Comparison of ENCODE assay signal across 19 cellular contexts in genomic region chr14:101332281-101332680, GRCh38.
DNase-seq lines count a peak whose midpoint lies in the region; ATAC-seq and TF ChIP-seq lines count a peak whose summit lies in the region.
"Had no signal": no experiment of that assay in that cellular context is flagged by ENCODE, and none has a peak within 500 bp of the region (broad histone marks: within the 10 kb centered on the region; RNA-seq: fewer than 3 reads in every experiment).

No MANE protein-coding gene starts in this region.

- no peaks in the 10 kb centered on the region for H4K20me1 ChIP-seq in neural progenitor cell (ENCODE audit: low read depth)
- H4K20me1 ChIP-seq: BLaER1 had no signal

- H3K27ac Mint-ChIP-seq in Caco-2 (ENCODE audit: unreplicated experiment) (peak overlapping the region; percentile 74), neural progenitor cell (no peak overlapping the region), endodermal cell (no peak overlapping the region)
- H3K27ac Mint-ChIP-seq: CD14-positive monocyte; CD4-positive, alpha-beta memory T cell; CD4-positive, CD25-positive, alpha-beta regulatory T cell; CD8-positive, alpha-beta memory T cell had no signal

- ATAC-seq in HG03442 (IDR thresholded peaks at IDR 0.05; ENCODE audit: unreplicated experiment): no peak
- ATAC-seq: GM12878 had no signal

- H2AFZ ChIP-seq in neural progenitor cell (replicated peaks): no peak overlapping the region

- DNase-seq in Caco-2 (no peak), esophagus muscularis mucosa (ENCODE audit: extremely low spot score) (peak; percentile 91), neural progenitor cell (ENCODE audit: low spot score) (no peak), endodermal cell (no peak)
- DNase-seq: 8988T; ACHN; BE2C; C1 segment of cervical spinal cord; Calu3; CD4-positive, alpha-beta memory T cell; CD4-positive, CD25-positive, alpha-beta regulatory T cell; CD8-positive, alpha-beta memory T cell; COR-L47; DMS79 treated with DMSO at 0.1 percent for 48 hours; GF-D8 had no signal

- intact Hi-C loops in Caco-2 (cut with micrococcal nuclease; ENCODE audit: unreplicated experiment) (no loop called here), esophagus muscularis mucosa (cut with DNase I) (no loop called here)

- POLR2A ChIA-PET in Caco-2 (lab: Charles Lee): no interaction called here

- H3K9me3 ChIP-seq in Caco-2: 0 out of 2 replicates have a peak, but pooled peaks cover 4% of the 10 kb centered on the region
- H3K9me3 ChIP-seq in esophagus muscularis mucosa: no peaks in the 10 kb centered on the region
- no peaks in the 10 kb centered on the region for H3K9me3 ChIP-seq in neural progenitor cell (ENCODE audit: low read depth)
- no peaks in the 10 kb centered on the region for H3K9me3 ChIP-seq in endodermal cell (ENCODE audit: control insufficient read depth, low read length)
- H3K9me3 ChIP-seq: BE2C, BLaER1 had no signal

- H3K9ac ChIP-seq in neural progenitor cell (no peak overlapping the region), endodermal cell (ENCODE audit: extremely low read depth, low read length, poor library complexity, severe bottlenecking) (no peak overlapping the region)
- H3K9ac ChIP-seq: BLaER1 had no signal

- no peak for TF ChIP-seq POLR2A in esophagus muscularis mucosa (IDR thresholded peaks at IDR 0.05; ENCODE audit: low read depth)

- no peaks in the 10 kb centered on the region for H3K79me2 ChIP-seq in neural progenitor cell (ENCODE audit: low read depth)

- TF ChIP-seq CTCF in Caco-2 (IDR thresholded peaks at IDR 0.05; ENCODE audit: insufficient read depth in 1 of 2, low read depth in 1 of 2, low read length in 1 of 2, severe bottlenecking in 1 of 2, unreplicated experiment in 1 of 2): no peak
- no peak for TF ChIP-seq CTCF in esophagus muscularis mucosa (IDR thresholded peaks at IDR 0.05)
- no peak for TF ChIP-seq CTCF in neural progenitor cell (IDR thresholded peaks at IDR 0.05)
- TF ChIP-seq CTCF in endodermal cell (conservative IDR thresholded peaks at IDR 0.05): no peak

- CTCF ChIA-PET in Caco-2 (lab: Charles Lee): no interaction called here

- no peak overlapping the region for H3K4me3 ChIP-seq in Caco-2 (ENCODE audit: low read depth, low read length)
- H3K4me3 ChIP-seq in esophagus muscularis mucosa: no peak overlapping the region
- no peak overlapping the region for H3K4me3 ChIP-seq in neural progenitor cell
- H3K4me3 ChIP-seq in endodermal cell (ENCODE audit: low read length): no peak overlapping the region
- H3K4me3 ChIP-seq: BLaER1, GM12878 had no signal

- no TSS peak for BruUV-seq in Caco-2 (replicated peaks; lab: Mats Ljungman, UMichigan)

- H3K27ac ChIP-seq in esophagus muscularis mucosa (replicated peaks in 1 of 4) (no peak overlapping the region), neural progenitor cell (no peak overlapping the region), endodermal cell (ENCODE audit: low read depth, low read length) (no peak overlapping the region)
- H3K27ac ChIP-seq: BLaER1 had no signal

- no peaks in the 10 kb centered on the region for H3K27me3 ChIP-seq in Caco-2 (replicated peaks; ENCODE audit: control insufficient read depth, insufficient read depth, low read length)
- peaks cover 0 to 16% (median 0%) of the 10 kb centered on the region in 4 donors for H3K27me3 ChIP-seq in esophagus muscularis mucosa
- peaks cover under 1% of the 10 kb centered on the region for H3K27me3 ChIP-seq in neural progenitor cell
- H3K27me3 ChIP-seq in endodermal cell (ENCODE audit: control insufficient read depth, insufficient read depth, low read length, poor library complexity, severe bottlenecking): no peaks in the 10 kb centered on the region
- H3K27me3 ChIP-seq: BLaER1 had no signal

- H3K27me3 Mint-ChIP-seq in Caco-2 (ENCODE audit: insufficient read depth, unreplicated experiment) (no peaks in the 10 kb centered on the region), neural progenitor cell (ENCODE audit: insufficient read depth, low read depth) (peaks cover 38% of the 10 kb centered on the region), endodermal cell (ENCODE audit: insufficient read depth) (peaks cover 3% of the 10 kb centered on the region)
- H3K27me3 Mint-ChIP-seq: CD4-positive, CD25-positive, alpha-beta regulatory T cell had no signal

- H3K36me3 Mint-ChIP-seq in Caco-2 (ENCODE audit: insufficient read depth, unreplicated experiment): peaks cover 5% of the 10 kb centered on the region
- H3K36me3 Mint-ChIP-seq in neural progenitor cell: no peaks in the 10 kb centered on the region
- no peaks in the 10 kb centered on the region for H3K36me3 Mint-ChIP-seq in endodermal cell (ENCODE audit: low read depth)
- H3K36me3 Mint-ChIP-seq: CD14-positive monocyte; CD4-positive, alpha-beta memory T cell; CD4-positive, CD25-positive, alpha-beta regulatory T cell; CD8-positive, alpha-beta memory T cell had no signal

- peaks cover 19% of the 10 kb centered on the region for H3K4me1 ChIP-seq in Caco-2
- H3K4me1 ChIP-seq in esophagus muscularis mucosa: no peaks in the 10 kb centered on the region
- H3K4me1 ChIP-seq in neural progenitor cell: peaks cover 34% of the 10 kb centered on the region
- peaks cover 8% of the 10 kb centered on the region for H3K4me1 ChIP-seq in endodermal cell (ENCODE audit: control insufficient read depth, insufficient read depth, low read length)
- H3K4me1 ChIP-seq: BE2C, BLaER1 had no signal

- no peak overlapping the region for H3K4me2 ChIP-seq in neural progenitor cell
- H3K4me2 ChIP-seq: BLaER1 had no signal

- no peak overlapping the region for H3K4me3 Mint-ChIP-seq in Caco-2 (ENCODE audit: unreplicated experiment)
- peak overlapping the region; percentile 7 for H3K4me3 Mint-ChIP-seq in neural progenitor cell
- no peak overlapping the region for H3K4me3 Mint-ChIP-seq in endodermal cell
- H3K4me3 Mint-ChIP-seq: CD14-positive monocyte; CD4-positive, alpha-beta memory T cell; CD4-positive, CD25-positive, alpha-beta regulatory T cell; CD8-positive, alpha-beta memory T cell had no signal

- peaks cover 8% of the 10 kb centered on the region for H3K4me1 Mint-ChIP-seq in Caco-2 (ENCODE audit: low read depth, unreplicated experiment)
- H3K4me1 Mint-ChIP-seq in neural progenitor cell: peaks cover 48% of the 10 kb centered on the region
- peaks cover 36% of the 10 kb centered on the region for H3K4me1 Mint-ChIP-seq in endodermal cell
- H3K4me1 Mint-ChIP-seq: CD14-positive monocyte; CD4-positive, alpha-beta memory T cell; CD4-positive, CD25-positive, alpha-beta regulatory T cell; CD8-positive, alpha-beta memory T cell had no signal

- 67% methylated on average over 8 of the region's 8 CpGs for WGBS in esophagus muscularis mucosa
- 92 to 95% methylated on average over 5 to 8 of the region's 8 CpGs for WGBS in endodermal cell (ENCODE audit: insufficient coverage in 1 of 2, insufficient read length in 1 of 2), 2 experiments

- TF ChIP-seq EP300 in esophagus muscularis mucosa (IDR thresholded peaks at IDR 0.05): no peak

- H3K9me3 Mint-ChIP-seq in Caco-2 (ENCODE audit: unreplicated experiment): peaks cover 7% of the 10 kb centered on the region
- H3K9me3 Mint-ChIP-seq in neural progenitor cell: peaks cover 5% of the 10 kb centered on the region
- H3K9me3 Mint-ChIP-seq in endodermal cell: no peaks in the 10 kb centered on the region
- H3K9me3 Mint-ChIP-seq: CD4-positive, alpha-beta memory T cell; CD8-positive, alpha-beta memory T cell had no signal

- H3K36me3 ChIP-seq in Caco-2 (ENCODE audit: control insufficient read depth, insufficient read depth, low read length) (no peaks in the 10 kb centered on the region), esophagus muscularis mucosa (no peaks in the 10 kb centered on the region), neural progenitor cell (no peaks in the 10 kb centered on the region), endodermal cell (ENCODE audit: control insufficient read depth, insufficient read depth, low read length) (no peaks in the 10 kb centered on the region)
- H3K36me3 ChIP-seq: BE2C, BLaER1 had no signal

- H3F3A ChIP-seq in neural progenitor cell (ENCODE audit: low read depth): peaks cover 25% of the 10 kb centered on the region
